In the genomic region with DNA sequence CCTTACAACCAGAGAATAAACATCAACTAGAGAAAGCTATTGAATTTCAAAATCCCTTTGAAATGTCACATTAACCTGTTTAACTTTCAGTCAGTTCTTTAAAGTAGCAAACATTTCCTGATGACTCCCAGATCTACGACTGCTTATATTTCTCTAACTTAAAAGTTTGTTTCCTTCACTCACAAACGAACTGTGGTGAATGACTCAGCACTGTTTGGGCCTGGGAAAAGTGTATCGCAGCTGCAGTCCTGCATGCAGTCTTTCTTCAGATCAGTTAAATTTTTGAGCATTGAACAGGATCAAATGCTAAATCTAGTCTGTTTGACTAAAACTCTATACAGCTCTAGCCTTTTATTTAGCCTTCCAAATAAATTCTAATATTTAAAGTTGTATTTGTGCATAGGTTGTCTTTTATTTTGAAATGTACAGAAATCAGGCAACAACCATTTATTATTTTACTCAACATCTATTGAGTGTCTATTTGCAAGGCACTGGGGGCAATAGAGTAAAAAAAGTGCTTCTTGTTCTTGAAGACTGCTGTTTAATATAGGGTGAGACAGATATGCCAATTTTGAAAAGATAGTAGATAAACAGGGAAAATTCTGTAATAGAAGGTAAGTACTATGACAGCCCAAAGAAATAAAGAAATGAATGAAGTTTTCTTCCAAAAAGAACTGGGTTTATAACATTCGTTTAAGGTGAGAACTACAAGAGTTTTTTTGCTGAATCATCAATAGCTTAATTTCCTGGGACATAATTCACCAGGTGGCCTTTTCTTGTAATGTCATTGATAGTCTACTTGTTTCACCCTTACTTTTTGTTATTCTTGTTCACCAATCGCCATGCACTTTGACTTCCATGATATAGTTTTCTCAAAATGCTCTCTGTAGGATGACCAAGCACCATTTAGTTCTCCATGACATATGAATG, we compare ENCODE assay signal across 11 cellular contexts.
DNase-seq lines count a peak whose midpoint lies in the region; ATAC-seq and TF ChIP-seq lines count a peak whose summit lies in the region.
"Had no signal": no experiment of that assay in that cellular context is flagged by ENCODE, and none has a peak within 500 bp of the region (broad histone marks: within the 10 kb centered on the region; RNA-seq: fewer than 3 reads in every experiment).

No MANE protein-coding gene starts in this region.

- H3K4me2 ChIP-seq in Loucy (ENCODE audit: low read depth, low read length, poor library complexity, severe bottlenecking) (peak overlapping the region; percentile 33), mesenchymal stem cell (ENCODE audit: low read length, poor library complexity, severe bottlenecking) (no peak overlapping the region)

- H2BK120ac ChIP-seq in mesenchymal stem cell (ENCODE audit: low read depth, low read length): no peak overlapping the region

- H3K79me2 ChIP-seq in Loucy (ENCODE audit: insufficient read depth, low read length): no peaks in the 10 kb centered on the region

- ATAC-seq in GM21825 (IDR thresholded peaks at IDR 0.05; ENCODE audit: unreplicated experiment): no peak
- ATAC-seq in sciatic nerve: no peak

- no peaks in the 10 kb centered on the region for H4K20me1 ChIP-seq in Loucy (ENCODE audit: insufficient read depth, low read length, poor library complexity, severe bottlenecking)

- peak overlapping the region; percentile 38 for H3K27ac ChIP-seq in mesenchymal stem cell (ENCODE audit: low read length, poor library complexity, severe bottlenecking)
- H3K27ac ChIP-seq: SJCRH30 had no signal

- H3K27me3 ChIP-seq in Loucy (ENCODE audit: insufficient read depth, low read length, poor library complexity, severe bottlenecking) (no peaks in the 10 kb centered on the region), mesenchymal stem cell (ENCODE audit: control insufficient read depth in 1 of 2, insufficient read depth in 1 of 2, low read length in 2 of 2) (no peaks in the 10 kb centered on the region)
- H3K27me3 ChIP-seq: SJCRH30 had no signal

- WGBS in mesenchymal stem cell: 20% methylated on average over 4 of the region's 5 CpGs

- no peak overlapping the region for H2BK5ac ChIP-seq in mesenchymal stem cell (ENCODE audit: low read depth, low read length, poor library complexity, severe bottlenecking)

- no peaks in the 10 kb centered on the region for H3F3A ChIP-seq in Loucy (ENCODE audit: low read depth)

- no peak overlapping the region for H3K9ac ChIP-seq in Loucy (ENCODE audit: low read depth, low read length, poor library complexity, severe bottlenecking)
- peak overlapping the region; percentile 23 for H3K9ac ChIP-seq in mesenchymal stem cell (ENCODE audit: low read length)

- H4K8ac ChIP-seq in mesenchymal stem cell (ENCODE audit: low read length): no peak overlapping the region

- H3K36me3 ChIP-seq in Loucy (ENCODE audit: insufficient read depth, low read length) (no peaks in the 10 kb centered on the region), mesenchymal stem cell (ENCODE audit: control insufficient read depth in 1 of 2, insufficient read depth in 2 of 2, low read depth in 1 of 2, low read length in 2 of 2) (no peaks in the 10 kb centered on the region)
- H3K36me3 ChIP-seq: SJCRH30 had no signal

- H3K9me3 ChIP-seq in Loucy (ENCODE audit: insufficient read depth, low read depth, low read length) (peaks cover 7% of the 10 kb centered on the region; the same call in 1 of the 2 replicates), mesenchymal stem cell (ENCODE audit: control insufficient read depth, low read length) (peaks cover 21% of the 10 kb centered on the region)
- H3K9me3 ChIP-seq: SJCRH30 had no signal

- DNase-seq in DMS53 (lab: John Stamatoyannopoulos, UW) (peak; percentile 57), cardiac fibroblast (ENCODE audit: low read depth in 2 of 2) (peak; percentile 76 to 88), mesenchymal stem cell (peak; percentile 89), NCI-H748 (lab: John Stamatoyannopoulos, UW; ENCODE audit: unreplicated experiment) (no peak), NCI-H446 treated with DMSO at 0.1 percent for 48 hours (lab: John Stamatoyannopoulos, UW) (no peak), sciatic nerve (ENCODE audit: low spot score) (no peak)
- DNase-seq: activated effector memory CD4-positive, alpha-beta T cell treated with Interleukin-2 at 50 U/mL for 16 hours; Karpas-422 had no signal

- H3K4me1 ChIP-seq in Loucy (ENCODE audit: insufficient read depth, low read length, poor library complexity, severe bottlenecking) (peaks cover 13% of the 10 kb centered on the region), mesenchymal stem cell (ENCODE audit: control insufficient read depth, insufficient read depth, low read depth, low read length) (no peaks in the 10 kb centered on the region)
- H3K4me1 ChIP-seq: SJCRH30 had no signal

- no peak overlapping the region for H4K91ac ChIP-seq in mesenchymal stem cell (ENCODE audit: low read length)

- no peak overlapping the region for H3K4me3 ChIP-seq in Loucy (ENCODE audit: low read length, poor library complexity, severe bottlenecking)
- H3K4me3 ChIP-seq in cardiac fibroblast (replicated peaks in 1 of 2; ENCODE audit: low read depth in 2 of 2, low read length in 2 of 2): no peak overlapping the region
- H3K4me3 ChIP-seq in mesenchymal stem cell (ENCODE audit: insufficient read depth in 1 of 2, low read depth in 1 of 2, low read length in 2 of 2): no peak overlapping the region
- H3K4me3 ChIP-seq: SJCRH30 had no signal

- no peaks in the 10 kb centered on the region for H3K79me1 ChIP-seq in mesenchymal stem cell (replicated peaks; ENCODE audit: low read length, poor library complexity, severe bottlenecking)

- no peak overlapping the region for H2BK12ac ChIP-seq in mesenchymal stem cell (ENCODE audit: low read length in 2 of 2)

- intact Hi-C loops in sciatic nerve (cut with DNase I): no loop called here

- no peak overlapping the region for H3K23ac ChIP-seq in mesenchymal stem cell (ENCODE audit: low read length in 2 of 2)

- H2AFZ ChIP-seq in Loucy (ENCODE audit: low read length): no peak overlapping the region
- no peak overlapping the region for H2AFZ ChIP-seq in mesenchymal stem cell (ENCODE audit: low read depth, low read length)

- H3K4ac ChIP-seq in mesenchymal stem cell (ENCODE audit: low read depth in 1 of 2, low read length in 2 of 2): no peak overlapping the region

- no peak overlapping the region for H3K18ac ChIP-seq in mesenchymal stem cell (ENCODE audit: low read depth in 1 of 2, low read length in 2 of 2)

- no peak overlapping the region for H2BK15ac ChIP-seq in mesenchymal stem cell (ENCODE audit: low read depth, poor library complexity, severe bottlenecking)

- no peak overlapping the region for H2AK5ac ChIP-seq in mesenchymal stem cell (ENCODE audit: low read length, severe bottlenecking)

- H3K9me2 ChIP-seq in Loucy (replicated peaks; ENCODE audit: low read depth, low read length): no peaks in the 10 kb centered on the region

- TF ChIP-seq CTCF in Loucy (conservative IDR thresholded peaks at IDR 0.05; ENCODE audit: low read length) (no peak), cardiac fibroblast (IDR thresholded peaks at IDR 0.05; ENCODE audit: low read depth, low read length) (no peak)

- no peak overlapping the region for H3K14ac ChIP-seq in mesenchymal stem cell (ENCODE audit: low read length in 2 of 2)

Comparison
In these comparisons a context has a peak if more than half of its experiments do, and no peak if none do; other contexts are left out.
1. DNase-seq: peak in DMS53 (single experiment), cardiac fibroblast (2 of 2) and mesenchymal stem cell (single experiment); none in NCI-H748 (single experiment), NCI-H446 treated with DMSO at 0.1 percent for 48 hours (single experiment) and sciatic nerve (single experiment).